ENCODE assay signal across 8 cellular contexts in the genomic region with DNA sequence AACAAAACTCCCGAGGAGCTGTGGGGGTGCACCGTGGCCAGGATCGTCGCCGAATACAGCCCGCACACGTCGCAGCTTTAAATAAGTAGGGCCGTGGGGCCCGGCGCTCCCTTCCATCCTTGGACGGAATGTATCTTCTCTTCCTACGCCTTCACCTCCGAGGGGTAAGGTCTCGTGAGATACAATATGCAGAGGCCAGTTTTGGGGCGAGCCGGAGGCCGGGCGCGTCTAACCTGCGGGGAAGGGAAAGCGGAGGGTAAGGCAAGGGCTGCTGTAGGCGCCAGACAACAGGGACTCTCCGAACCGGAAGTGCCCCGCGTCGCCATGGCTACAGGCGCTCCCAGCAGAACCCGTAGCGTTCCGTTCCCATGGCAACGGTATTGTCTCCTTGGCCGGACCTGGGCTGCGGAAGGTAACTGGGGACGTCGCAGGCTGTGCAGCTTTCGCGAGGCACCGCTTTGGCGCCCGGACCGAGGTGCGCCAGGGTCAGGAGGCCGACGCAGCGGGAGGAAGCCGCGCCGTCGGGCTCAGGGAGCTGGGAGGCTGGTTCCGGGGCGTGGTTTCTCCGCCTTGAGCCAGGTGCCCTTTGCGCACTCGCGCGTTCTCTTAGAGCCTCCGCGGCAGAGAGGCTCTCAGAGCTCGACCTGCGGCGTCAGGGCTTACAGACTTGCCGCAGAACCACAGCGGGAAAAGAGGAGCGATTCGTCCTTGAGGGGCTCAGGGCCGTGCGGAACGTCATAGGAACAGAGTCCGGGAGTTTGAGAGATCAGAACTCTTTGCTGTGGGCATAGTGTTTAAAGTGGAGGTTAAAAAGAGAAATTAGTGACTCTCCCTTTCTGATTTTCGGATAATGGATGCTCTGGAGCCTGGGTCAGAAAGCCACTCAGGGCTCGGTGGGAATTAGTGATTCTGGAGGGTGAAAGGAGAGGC.
DNase-seq lines count a peak whose midpoint lies in the region; ATAC-seq lines count a peak whose summit lies in the region.

TTC23L (plus strand) TSS at position 380 of the 930 bp plus-strand sequence. CDS start 1,508 bp downstream, outside the sequence.

- peak within 1 kb of the TSS in 5 of 11 experiments; percentile 13 to 72 (median 39); a peak in 9 of 22 replicates for H3K27ac ChIP-seq in BLaER1 treated with 17β-estradiol and CSF1 and Interleukin-3, amounts not matched to agents 10 nM and 100 nM

- H4K20me1 ChIP-seq in BLaER1 treated with 17β-estradiol and CSF1 and Interleukin-3, amounts not matched to agents 10 nM and 100 nM, result no peaks in the 10 kb centered on the region

- no peaks in the 10 kb centered on the region for H3K27me3 ChIP-seq in BLaER1 treated with 17β-estradiol and CSF1 and Interleukin-3, amounts not matched to agents 10 nM and 100 nM

- H3K4me3 ChIP-seq in BLaER1 treated with 17β-estradiol and CSF1 and Interleukin-3, amounts not matched to agents 10 nM and 100 nM, result peak within 1 kb of the TSS; percentile 58 to 75 (median 66)

- peaks cover 0 to 15% (median 7%) of the 10 kb centered on the region in 10 experiments; a peak in 10 of 20 replicates for H3K4me1 ChIP-seq in BLaER1 treated with 17β-estradiol and CSF1 and Interleukin-3, amounts not matched to agents 10 nM and 100 nM

- peaks cover 0 to under 1% (median 0%) of the 10 kb centered on the region in 11 experiments; a peak in 1 of 22 replicates for H3K36me3 ChIP-seq in BLaER1 treated with 17β-estradiol and CSF1 and Interleukin-3, amounts not matched to agents 10 nM and 100 nM

- peak within 1 kb of the TSS; percentile 25 to 72 (median 58); a peak in 21 of 22 replicates for H3K9ac ChIP-seq in BLaER1 treated with 17β-estradiol and CSF1 and Interleukin-3, amounts not matched to agents 10 nM and 100 nM

- DNase-seq in NCI-H69 (lab: John Stamatoyannopoulos, UW) (peak; percentile 100), epidermal melanocyte (ENCODE audit: insufficient read length, low spot score) (peak; percentile 70), midbrain (lab: John Stamatoyannopoulos, UW) (peak; percentile 88)
- DNase-seq in activated CD8-positive, alpha-beta memory T cell treated with anti-CD3 and anti-CD28 coated beads, Interleukin-2, amount 50 U/mL, for 4 hours, result peak; percentile 88
- DNase-seq in stimulated activated CD8-positive, alpha-beta memory T cell treated with anti-CD3 and anti-CD28 coated beads, Interleukin-15, amount 100 ng/mL, for 4 hours (ENCODE audit: low read depth in 2 of 2), result peak; percentile 75 to 80

- ATAC-seq in GM19372 (IDR thresholded peaks at IDR 0.05; ENCODE audit: low read depth, unreplicated experiment) (peak; percentile 98), HG03520 (IDR thresholded peaks at IDR 0.05; ENCODE audit: unreplicated experiment) (peak; percentile 98)

- H3K4me2 ChIP-seq in BLaER1 treated with 17β-estradiol and CSF1 and Interleukin-3, amounts not matched to agents 10 nM and 100 nM, result peak within 1 kb of the TSS; percentile 63 to 93 (median 88)

- H3K9me3 ChIP-seq in BLaER1 treated with 17β-estradiol and CSF1 and Interleukin-3, amounts not matched to agents 10 nM and 100 nM (replicated peaks in 1 of 11), result no peaks in the 10 kb centered on the region
